13 cellular contexts compared by ENCODE assay signal in genomic region chr1:117795190-117795589, GRCh38.
DNase-seq lines count a peak whose midpoint lies in the region; ATAC-seq and TF ChIP-seq lines count a peak whose summit lies in the region.
"Had no signal": no experiment of that assay in that cellular context is flagged by ENCODE, and none has a peak within 500 bp of the region (broad histone marks: within the 10 kb centered on the region; RNA-seq: fewer than 3 reads in every experiment).

No MANE protein-coding gene starts in this region.

- H3K36me3 ChIP-seq in MG63 = no peaks in the 10 kb centered on the region
- H3K36me3 ChIP-seq: thyroid gland had no signal

- no peaks in the 10 kb centered on the region for H3K27me3 ChIP-seq in MG63
- H3K27me3 ChIP-seq: thyroid gland had no signal

- TF ChIP-seq CTCF in AG10803 (conservative IDR thresholded peaks at IDR 0.05; ENCODE audit: low read length) (peak; percentile 25), cardiac fibroblast (IDR thresholded peaks at IDR 0.05; ENCODE audit: low read depth, low read length) (peak; percentile 16)

- H3K4me3 ChIP-seq in AG10803 (ENCODE audit: low read length) = no peak overlapping the region
- no peak overlapping the region for H3K4me3 ChIP-seq in MG63
- H3K4me3 ChIP-seq in cardiac fibroblast (replicated peaks in 1 of 2; ENCODE audit: low read depth in 2 of 2, low read length in 2 of 2) = no peak overlapping the region
- H3K4me3 ChIP-seq: SK-N-MC, thyroid gland had no signal

- no peak for ATAC-seq in GM21619 (IDR thresholded peaks at IDR 0.05; ENCODE audit: unreplicated experiment)
- ATAC-seq: activated CD4-positive, alpha-beta T cell treated with anti-CD3 and anti-CD28 coated beads for 36 hours had no signal

- DNase-seq in AG10803 (ENCODE audit: low read depth) (peak; percentile 81), MG63 (peak; percentile 79), cardiac fibroblast (ENCODE audit: low read depth in 2 of 2) (peak; percentile 67 to 73), kidney tubule cell (ENCODE audit: low spot score) (peak; percentile 92), NOMO-1 treated with dmso at 0.1 percent for 144 hours (lab: John Stamatoyannopoulos, UW; ENCODE audit: unreplicated experiment) (no peak)
- no peak for DNase-seq in stimulated activated CD4-positive, alpha-beta T cell treated with anti-CD3 and anti-CD28 coated beads, Interleukin-4, amount 100 ng/mL, for 1 hour
- no peak for DNase-seq in stimulated activated CD4-positive, alpha-beta T cell treated with anti-CD3 and anti-CD28 coated beads, Interleukin-1b, Interleukin-23, amount 100 ng/mL, for 48 hours
- DNase-seq: activated CD4-positive, alpha-beta T cell treated with anti-CD3 and anti-CD28 coated beads for 36 hours; activated effector memory CD4-positive, alpha-beta T cell treated with Interleukin-2 at 50 U/mL for 16 hours; NCI-H510A treated with DMSO at 0.1 percent for 48 hours; thyroid gland had no signal

- no peaks in the 10 kb centered on the region; the same call in 1 of the 2 replicates for H3K9me3 ChIP-seq in MG63
- H3K9me3 ChIP-seq: thyroid gland had no signal

Comparison
In these comparisons a context has a peak if more than half of its experiments do, and no peak if none do; other contexts are left out.
1. DNase-seq: peak in AG10803 (single experiment), MG63 (single experiment), cardiac fibroblast (2 of 2) and kidney tubule cell (single experiment); none in stimulated activated CD4-positive, alpha-beta T cell treated with anti-CD3 and anti-CD28 coated beads, Interleukin-4, amount 100 ng/mL, for 1 hour (single experiment), NOMO-1 treated with dmso at 0.1 percent for 144 hours (single experiment) and stimulated activated CD4-positive, alpha-beta T cell treated with anti-CD3 and anti-CD28 coated beads, Interleukin-1b, Interleukin-23, amount 100 ng/mL, for 48 hours (single experiment).